ENCODE assay signal across 8 cellular contexts in the genomic region with DNA sequence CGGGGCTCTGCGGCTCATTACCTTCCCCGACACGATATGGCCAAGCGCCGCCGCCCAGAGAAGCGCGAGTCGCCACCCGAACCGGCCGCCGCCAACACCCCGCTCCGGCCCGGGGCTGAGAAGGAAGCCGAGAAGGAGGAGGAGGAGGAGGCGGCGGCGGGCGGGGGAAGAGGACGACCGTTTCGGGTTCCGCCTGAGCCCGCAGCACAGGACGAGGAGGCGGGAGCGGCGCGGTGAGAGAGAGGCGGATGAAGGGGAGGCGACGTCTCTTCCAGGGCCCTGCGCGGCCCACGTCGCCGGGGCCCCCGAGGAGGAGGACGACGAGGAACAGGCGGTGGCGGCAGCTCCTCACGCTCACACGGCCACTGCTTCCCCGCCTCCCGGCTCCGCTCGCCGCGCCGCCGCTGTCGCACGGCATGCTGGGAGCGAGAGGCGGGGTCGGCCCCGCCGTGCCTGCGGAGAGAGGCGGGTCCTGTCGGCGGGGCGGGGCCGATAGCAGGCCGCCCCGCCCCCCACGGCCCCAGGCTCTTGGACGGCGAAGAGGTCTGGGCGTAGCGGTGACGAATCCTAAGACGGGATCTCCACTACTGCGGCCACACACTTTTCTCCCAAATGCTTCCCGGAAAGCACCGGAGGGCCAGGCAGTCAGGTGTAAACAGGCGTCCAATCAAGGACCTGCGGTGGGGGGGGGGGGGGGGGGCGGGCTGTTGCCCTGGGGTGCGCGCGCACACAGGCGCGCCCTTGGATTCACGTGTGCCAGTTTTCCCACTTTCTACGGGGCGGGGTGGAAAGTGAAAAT.
DNase-seq lines count a peak whose midpoint lies in the region; ATAC-seq and TF ChIP-seq lines count a peak whose summit lies in the region.

No MANE protein-coding gene starts in this region.

- no peaks in the 10 kb centered on the region for H3K27me3 Mint-ChIP-seq in activated T-helper 17 cell treated with anti-CD3 and anti-CD28 coated beads, Interleukin-2, amount 50 U/mL, for 72 hours
- no peaks in the 10 kb centered on the region for H3K27me3 Mint-ChIP-seq in naive thymus-derived CD4-positive, alpha-beta T cell

- CTCF ChIA-PET in Panc1 (lab: Charles Lee), result no interaction called here
- CTCF ChIA-PET in naive thymus-derived CD4-positive, alpha-beta T cell (lab: Charles Lee), result no interaction called here

- H3K36me3 Mint-ChIP-seq in activated T-helper 17 cell treated with anti-CD3 and anti-CD28 coated beads, Interleukin-2, amount 50 U/mL, for 72 hours (ENCODE audit: low read depth), result peaks cover 35% of the 10 kb centered on the region
- peaks cover 0 to 7% (median 0%) of the 10 kb centered on the region in 5 donors for H3K36me3 Mint-ChIP-seq in naive thymus-derived CD4-positive, alpha-beta T cell
- H3K36me3 Mint-ChIP-seq in stimulated activated effector memory CD8-positive, alpha-beta T cell treated with anti-CD3 and anti-CD28 coated beads, Interleukin-12 subunit alpha, Interleukin-12 subunit beta, amount 100 ng/mL, for 72 hours, result peaks cover 53% of the 10 kb centered on the region

- in situ Hi-C loops in Panc1 (cut with HindIII; ENCODE audit: low pct_unique_long_range_greater_than_20kb, low sequenced_read_pairs), result no loop called here

- H3K9ac ChIP-seq in HUES64 (ENCODE audit: low read depth, low read length), result peak overlapping the region; percentile 93

- H3K4me3 ChIP-seq in HUES64 (ENCODE audit: low read length) (peak overlapping the region; percentile 75), Panc1 (ENCODE audit: low read depth in 2 of 2, low read length in 2 of 2) (peak overlapping the region; percentile 69 to 70), fibroblast of mammary gland (ENCODE audit: control insufficient read depth, low read depth, low read length) (peak overlapping the region; percentile 58)
- H3K4me3 ChIP-seq in naive thymus-derived CD4-positive, alpha-beta T cell (ENCODE audit: low read length), result peak overlapping the region; percentile 91

- ATAC-seq in GM21515 (IDR thresholded peaks at IDR 0.05; ENCODE audit: unreplicated experiment) (peak; percentile 66), Panc1 (peak; percentile 90)
- peak; percentile 87 for ATAC-seq in activated T-helper 17 cell treated with anti-CD3 and anti-CD28 coated beads, Interleukin-2, amount 50 U/mL, for 72 hours (replicated peaks)
- peak; percentile 90 for ATAC-seq in naive thymus-derived CD4-positive, alpha-beta T cell
- ATAC-seq in stimulated activated effector memory CD8-positive, alpha-beta T cell treated with anti-CD3 and anti-CD28 coated beads, Interleukin-12 subunit alpha, Interleukin-12 subunit beta, amount 100 ng/mL, for 72 hours, result peak; percentile 85

- H3K27me3 ChIP-seq in HUES64 (ENCODE audit: insufficient read depth, low read length), result no peaks in the 10 kb centered on the region
- H3K27me3 ChIP-seq in Panc1 (ENCODE audit: control insufficient read depth, insufficient read depth, low read length), result no peaks in the 10 kb centered on the region
- H3K27me3 ChIP-seq in naive thymus-derived CD4-positive, alpha-beta T cell (ENCODE audit: control insufficient read depth in 2 of 2, insufficient read depth in 2 of 2, low read length in 2 of 2), result no peaks in the 10 kb centered on the region

- H3K9me3 Mint-ChIP-seq in activated T-helper 17 cell treated with anti-CD3 and anti-CD28 coated beads, Interleukin-2, amount 50 U/mL, for 72 hours, result no peaks in the 10 kb centered on the region
- no peaks in the 10 kb centered on the region for H3K9me3 Mint-ChIP-seq in naive thymus-derived CD4-positive, alpha-beta T cell
- no peaks in the 10 kb centered on the region for H3K9me3 Mint-ChIP-seq in stimulated activated effector memory CD8-positive, alpha-beta T cell treated with anti-CD3 and anti-CD28 coated beads, Interleukin-12 subunit alpha, Interleukin-12 subunit beta, amount 100 ng/mL, for 72 hours

- peaks cover 3% of the 10 kb centered on the region; the same call in 1 of the 2 replicates for H3K36me3 ChIP-seq in HUES64 (ENCODE audit: insufficient read depth, low read length)
- H3K36me3 ChIP-seq in Panc1 (ENCODE audit: control insufficient read depth, insufficient read depth, low read length), result no peaks in the 10 kb centered on the region
- H3K36me3 ChIP-seq in naive thymus-derived CD4-positive, alpha-beta T cell (ENCODE audit: control insufficient read depth in 2 of 3, insufficient read depth in 3 of 3, low read length in 3 of 3), result peaks cover 0 to 5% (median 0%) of the 10 kb centered on the region in 3 experiments

- peaks cover 15% of the 10 kb centered on the region for H3K4me1 Mint-ChIP-seq in activated T-helper 17 cell treated with anti-CD3 and anti-CD28 coated beads, Interleukin-2, amount 50 U/mL, for 72 hours
- peaks cover 11 to 26% (median 16%) of the 10 kb centered on the region in 7 donors for H3K4me1 Mint-ChIP-seq in naive thymus-derived CD4-positive, alpha-beta T cell
- peaks cover 26% of the 10 kb centered on the region for H3K4me1 Mint-ChIP-seq in stimulated activated effector memory CD8-positive, alpha-beta T cell treated with anti-CD3 and anti-CD28 coated beads, Interleukin-12 subunit alpha, Interleukin-12 subunit beta, amount 100 ng/mL, for 72 hours

- WGBS in HUES64, result 1% methylated on average over 81 of the region's 91 CpGs

- H3K27ac Mint-ChIP-seq in activated T-helper 17 cell treated with anti-CD3 and anti-CD28 coated beads, Interleukin-2, amount 50 U/mL, for 72 hours, result peak overlapping the region; percentile 92
- H3K27ac Mint-ChIP-seq in naive thymus-derived CD4-positive, alpha-beta T cell, result peak overlapping the region; percentile 71 to 93 (median 89)
- H3K27ac Mint-ChIP-seq in stimulated activated effector memory CD8-positive, alpha-beta T cell treated with anti-CD3 and anti-CD28 coated beads, Interleukin-12 subunit alpha, Interleukin-12 subunit beta, amount 100 ng/mL, for 72 hours, result peak overlapping the region; percentile 93

- H3K9me3 ChIP-seq in HUES64 (ENCODE audit: insufficient read depth, low read depth, low read length) (no peaks in the 10 kb centered on the region), Panc1 (ENCODE audit: control insufficient read depth, insufficient read depth, low read depth, low read length) (no peaks in the 10 kb centered on the region)
- no peaks in the 10 kb centered on the region for H3K9me3 ChIP-seq in naive thymus-derived CD4-positive, alpha-beta T cell (ENCODE audit: control insufficient read depth in 2 of 3, low read length in 3 of 3)

- DNase-seq in DMS153 treated with DMSO at 0.1 percent for 48 hours (lab: John Stamatoyannopoulos, UW; ENCODE audit: unreplicated experiment) (peak; percentile 86), Panc1 (ENCODE audit: low read depth, low spot score) (peak; percentile 86), fibroblast of mammary gland (ENCODE audit: low read depth) (peak; percentile 96)
- peak; percentile 85 to 99 (median 96) for DNase-seq in naive thymus-derived CD4-positive, alpha-beta T cell
- peak; percentile 96 to 99 for DNase-seq in stimulated activated effector memory CD8-positive, alpha-beta T cell treated with anti-CD3 and anti-CD28 coated beads, Interleukin-12 subunit alpha, Interleukin-12 subunit beta, amount 100 ng/mL, for 72 hours (ENCODE audit: low spot score in 2 of 2)

- intact Hi-C loops in Panc1 (cut with micrococcal nuclease; ENCODE audit: unreplicated experiment), result no loop called here
- intact Hi-C loops in naive thymus-derived CD4-positive, alpha-beta T cell (cut with micrococcal nuclease), result loop anchor here (10.0 kb wide), 4 partner anchors 53 to 1977 kb away; partner anchors contain the start of genes CCP110 (in 1 of the 2), GDE1 (in 1 of the 2), POLR3E (in 1 of the 2) and UQCRC2 (in 1 of the 2)

- H3K4me1 ChIP-seq in HUES64 (ENCODE audit: insufficient read depth, low read length), result no peaks in the 10 kb centered on the region; the same call in 1 of the 2 replicates
- peaks cover 13% of the 10 kb centered on the region for H3K4me1 ChIP-seq in Panc1 (ENCODE audit: control insufficient read depth, insufficient read depth, low read length)
- H3K4me1 ChIP-seq in naive thymus-derived CD4-positive, alpha-beta T cell (ENCODE audit: control insufficient read depth in 2 of 2, insufficient read depth in 2 of 2, low read length in 2 of 2), result peaks cover 4 to 7% of the 10 kb centered on the region in 2 donors

- no TSS peak for BruUV-seq in Panc1 (replicated peaks; lab: Mats Ljungman, UMichigan)

- H3K27ac ChIP-seq in HUES64 (ENCODE audit: low read depth, low read length) (peak overlapping the region; percentile 97), Panc1 (ENCODE audit: low read length) (peak overlapping the region; percentile 84)
- H3K27ac ChIP-seq in naive thymus-derived CD4-positive, alpha-beta T cell (ENCODE audit: low read depth, low read length), result peak overlapping the region; percentile 92

- peak overlapping the region; percentile 70 for H3K4me3 Mint-ChIP-seq in activated T-helper 17 cell treated with anti-CD3 and anti-CD28 coated beads, Interleukin-2, amount 50 U/mL, for 72 hours
- peak overlapping the region; percentile 76 to 94 (median 86) for H3K4me3 Mint-ChIP-seq in naive thymus-derived CD4-positive, alpha-beta T cell
- peak overlapping the region; percentile 81 for H3K4me3 Mint-ChIP-seq in stimulated activated effector memory CD8-positive, alpha-beta T cell treated with anti-CD3 and anti-CD28 coated beads, Interleukin-12 subunit alpha, Interleukin-12 subunit beta, amount 100 ng/mL, for 72 hours

- POLR2A ChIA-PET in Panc1 (lab: Charles Lee), result interaction anchor here (0.6 kb wide), 1 partner anchor 1565 kb away, joined by 3 read pairs; no protein-coding TSS in a partner anchor
- POLR2A ChIA-PET in naive thymus-derived CD4-positive, alpha-beta T cell (lab: Charles Lee), result no interaction called here

- TF ChIP-seq CTCF in Panc1 (IDR thresholded peaks at IDR 0.05) (no peak), fibroblast of mammary gland (conservative IDR thresholded peaks at IDR 0.05; ENCODE audit: control insufficient read depth, insufficient read depth, low read depth, low read length) (no peak)

Comparison
In these comparisons a context has a peak if more than half of its experiments do, and no peak if none do; other contexts are left out.
1. Peak in every context shown above with its lines: DNase-seq, ATAC-seq, H3K4me3 ChIP-seq and H3K27ac ChIP-seq.